ENCODE assay signal across 16 cellular contexts in the genomic region with DNA sequence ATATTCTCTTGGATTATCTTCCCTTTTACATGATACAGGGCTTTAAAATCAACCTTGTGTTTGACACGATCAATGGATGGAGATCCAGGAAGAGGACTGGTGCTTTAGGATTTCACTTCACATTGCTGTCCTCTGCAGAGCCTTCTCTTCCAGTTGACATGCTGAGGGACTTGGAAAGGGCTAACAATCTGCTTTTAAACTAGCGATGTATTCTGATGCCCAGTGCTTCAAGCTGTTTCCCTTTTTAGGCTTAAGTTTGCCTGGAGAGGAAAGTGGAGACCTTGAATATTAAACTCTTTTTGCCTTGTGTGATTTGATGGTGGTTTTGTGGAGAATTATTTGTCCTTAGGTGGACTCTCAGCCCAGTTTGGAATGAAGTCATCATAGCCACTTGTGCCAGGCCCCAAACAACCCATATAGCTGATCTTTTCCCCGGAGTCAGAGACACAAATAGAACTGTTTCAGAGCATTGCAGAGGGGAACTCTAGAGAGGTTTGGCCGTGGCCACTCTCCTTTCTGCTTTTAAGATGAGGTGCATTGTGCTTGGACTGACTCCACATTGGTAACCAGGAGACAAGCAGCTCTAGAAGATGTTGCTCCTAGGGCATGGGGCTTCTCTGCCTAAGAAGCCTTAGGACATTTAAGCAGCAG.
A peak's percentile ranks its signal among the peaks of the same experiment; 100 is the strongest.
DNase-seq lines count a peak whose midpoint lies in the region; ATAC-seq and TF ChIP-seq lines count a peak whose summit lies in the region.
"Had no signal": no experiment of that assay in that cellular context is flagged by ENCODE, and none has a peak within 500 bp of the region (broad histone marks: within the 10 kb centered on the region; RNA-seq: fewer than 3 reads in every experiment).

No MANE protein-coding gene starts in this region.

- no peak overlapping the region for H3K4me3 Mint-ChIP-seq in natural killer cell
- no peak overlapping the region for H3K4me3 Mint-ChIP-seq in natural killer cell treated with Interleukin-12 subunit alpha and Interleukin-12 subunit beta and Interleukin-15 and Interleukin-18, amount 100 ng/mL, for 72 hours
- H3K4me3 Mint-ChIP-seq: activated naive CD8-positive, alpha-beta T cell treated with anti-CD3 and anti-CD28 coated beads for 36 hours; activated T-helper 17 cell treated with anti-CD3 and anti-CD28 coated beads, Interleukin-2, amount 50 U/mL, for 72 hours; T-cell had no signal

- H3K27me3 ChIP-seq in cardiac muscle cell (no peaks in the 10 kb centered on the region), ovary (no peaks in the 10 kb centered on the region), HAP-1 (ENCODE audit: low read depth) (peaks cover 13% of the 10 kb centered on the region)
- H3K27me3 ChIP-seq: BLaER1 treated with 17β-estradiol and CSF1 and Interleukin-3, amounts not matched to agents 10 nM and 100 nM; brain microvascular endothelial cell; vagina had no signal

- peaks cover 22% of the 10 kb centered on the region for H3K4me1 ChIP-seq in cardiac muscle cell (ENCODE audit: low read depth)
- H3K4me1 ChIP-seq in ovary (ENCODE audit: insufficient read depth), result peaks cover 11% of the 10 kb centered on the region
- no peaks in the 10 kb centered on the region for H3K4me1 ChIP-seq in HAP-1

- H3K36me3 ChIP-seq in cardiac muscle cell, result no peaks in the 10 kb centered on the region
- H3K36me3 ChIP-seq in ovary, result no peaks in the 10 kb centered on the region
- H3K36me3 ChIP-seq in HAP-1 (replicated peaks), result no peaks in the 10 kb centered on the region
- H3K36me3 ChIP-seq: BLaER1 treated with 17β-estradiol and CSF1 and Interleukin-3, amounts not matched to agents 10 nM and 100 nM; brain microvascular endothelial cell; vagina had no signal

- peak in 2 of 3 donors; percentile 17 to 24 for ATAC-seq in natural killer cell
- ATAC-seq in natural killer cell treated with Interleukin-12 subunit alpha and Interleukin-12 subunit beta and Interleukin-15 and Interleukin-18, amount 100 ng/mL, for 72 hours, result no peak
- no peak for ATAC-seq in GM21360 (IDR thresholded peaks at IDR 0.05; ENCODE audit: unreplicated experiment)
- no peak for ATAC-seq in GM21576 (IDR thresholded peaks at IDR 0.05; ENCODE audit: unreplicated experiment)
- ATAC-seq: activated T-helper 17 cell treated with anti-CD3 and anti-CD28 coated beads, Interleukin-2, amount 50 U/mL, for 72 hours; T-cell had no signal

- H3K27ac ChIP-seq in cardiac muscle cell (peak overlapping the region; percentile 5), ovary (peak overlapping the region; percentile 36 to 41)
- H3K27ac ChIP-seq: BLaER1 treated with 17β-estradiol and CSF1 and Interleukin-3, amounts not matched to agents 10 nM and 100 nM; brain microvascular endothelial cell; epithelial cell of prostate; vagina had no signal

- no peak overlapping the region for H3K27ac Mint-ChIP-seq in natural killer cell
- peak overlapping the region in 1 of 2 donors; percentile 0 for H3K27ac Mint-ChIP-seq in natural killer cell treated with Interleukin-12 subunit alpha and Interleukin-12 subunit beta and Interleukin-15 and Interleukin-18, amount 100 ng/mL, for 72 hours
- H3K27ac Mint-ChIP-seq: activated naive CD8-positive, alpha-beta T cell treated with anti-CD3 and anti-CD28 coated beads for 36 hours; activated T-helper 17 cell treated with anti-CD3 and anti-CD28 coated beads, Interleukin-2, amount 50 U/mL, for 72 hours; T-cell had no signal

- TF ChIP-seq POLR2A in ovary (IDR thresholded peaks at IDR 0.05), result no peak

- no peak for TF ChIP-seq CTCF in natural killer cell (IDR thresholded peaks at IDR 0.05)
- TF ChIP-seq CTCF in cardiac muscle cell (IDR thresholded peaks at IDR 0.05; ENCODE audit: low read depth, low read length), result no peak
- TF ChIP-seq CTCF in ovary (IDR thresholded peaks at IDR 0.05), result no peak

- intact Hi-C loops in natural killer cell (cut with micrococcal nuclease) (loop anchor here (1.0 to 2.0 kb wide), 3 partner anchors 277 to 526 kb away; no protein-coding TSS in a partner anchor), ovary (cut with DNase I) (loop anchor here in 1 of 4 donors (10.0 kb wide), 1 partner anchor 149 kb away; the partner anchor contains the start of gene NCAM1)

- H3K4me3 ChIP-seq in cardiac muscle cell, result no peak overlapping the region
- no peak overlapping the region for H3K4me3 ChIP-seq in ovary
- no peak overlapping the region for H3K4me3 ChIP-seq in HAP-1
- H3K4me3 ChIP-seq: BLaER1 treated with 17β-estradiol and CSF1 and Interleukin-3, amounts not matched to agents 10 nM and 100 nM; vagina had no signal

- in situ Hi-C loops in HAP-1 (cut with MboI; ENCODE audit: low sequenced_read_pairs), result no loop called here

- WGBS in ovary, 3 donors, result 53 to 64% (median 56%) methylated on average over 4 of the region's 4 CpGs

- no peaks in the 10 kb centered on the region for H3K27me3 Mint-ChIP-seq in natural killer cell (ENCODE audit: low read depth in 2 of 2)
- no peaks in the 10 kb centered on the region for H3K27me3 Mint-ChIP-seq in natural killer cell treated with Interleukin-12 subunit alpha and Interleukin-12 subunit beta and Interleukin-15 and Interleukin-18, amount 100 ng/mL, for 72 hours

- H3K9me3 ChIP-seq in cardiac muscle cell (ENCODE audit: low read depth) (no peaks in the 10 kb centered on the region), ovary (no peaks in the 10 kb centered on the region), HAP-1 (no peaks in the 10 kb centered on the region)
- H3K9me3 ChIP-seq: BLaER1 treated with 17β-estradiol and CSF1 and Interleukin-3, amounts not matched to agents 10 nM and 100 nM; vagina had no signal

- no peaks in the 10 kb centered on the region for H3K36me3 Mint-ChIP-seq in natural killer cell
- H3K36me3 Mint-ChIP-seq in natural killer cell treated with Interleukin-12 subunit alpha and Interleukin-12 subunit beta and Interleukin-15 and Interleukin-18, amount 100 ng/mL, for 72 hours, result no peaks in the 10 kb centered on the region
- H3K36me3 Mint-ChIP-seq: activated naive CD8-positive, alpha-beta T cell treated with anti-CD3 and anti-CD28 coated beads for 36 hours; T-cell had no signal

- DNase-seq in natural killer cell (no peak), cardiac muscle cell (ENCODE audit: low read depth in 1 of 2, low spot score in 1 of 2) (no peak), ovary (no peak), HAP-1 (ENCODE audit: low spot score in 2 of 2) (no peak), mesenteric fat pad (ENCODE audit: low spot score) (no peak)
- DNase-seq in natural killer cell treated with Interleukin-12 subunit alpha and Interleukin-12 subunit beta and Interleukin-15 and Interleukin-18, amount 100 ng/mL, for 72 hours (ENCODE audit: low spot score), result no peak
- DNase-seq: activated naive CD8-positive, alpha-beta T cell treated with anti-CD3 and anti-CD28 coated beads for 36 hours; stimulated activated CD4-positive, alpha-beta T cell treated with anti-CD3 and anti-CD28 coated beads, Interleukin-4, amount 100 ng/mL, for 1 hour had no signal

- H3K9me3 Mint-ChIP-seq in natural killer cell, result no peaks in the 10 kb centered on the region
- no peaks in the 10 kb centered on the region for H3K9me3 Mint-ChIP-seq in natural killer cell treated with Interleukin-12 subunit alpha and Interleukin-12 subunit beta and Interleukin-15 and Interleukin-18, amount 100 ng/mL, for 72 hours
- H3K9me3 Mint-ChIP-seq: activated naive CD8-positive, alpha-beta T cell treated with anti-CD3 and anti-CD28 coated beads for 36 hours; activated T-helper 17 cell treated with anti-CD3 and anti-CD28 coated beads, Interleukin-2, amount 50 U/mL, for 72 hours; T-cell had no signal

- peaks cover 9 to 12% of the 10 kb centered on the region in 2 donors for H3K4me1 Mint-ChIP-seq in natural killer cell
- peaks cover 8 to 16% of the 10 kb centered on the region in 2 donors for H3K4me1 Mint-ChIP-seq in natural killer cell treated with Interleukin-12 subunit alpha and Interleukin-12 subunit beta and Interleukin-15 and Interleukin-18, amount 100 ng/mL, for 72 hours (ENCODE audit: low read depth in 2 of 2)
- H3K4me1 Mint-ChIP-seq: activated naive CD8-positive, alpha-beta T cell treated with anti-CD3 and anti-CD28 coated beads for 36 hours; activated T-helper 17 cell treated with anti-CD3 and anti-CD28 coated beads, Interleukin-2, amount 50 U/mL, for 72 hours; T-cell had no signal

- TF ChIP-seq EP300 in ovary (IDR thresholded peaks at IDR 0.05), result no peak

Comparison
In these comparisons a context has a peak if more than half of its experiments do, and no peak if none do; other contexts are left out.
1. ATAC-seq: peak in natural killer cell (2 of 3); none in natural killer cell treated with Interleukin-12 subunit alpha and Interleukin-12 subunit beta and Interleukin-15 and Interleukin-18, amount 100 ng/mL, for 72 hours (0 of 2), GM21360 (single experiment) and GM21576 (single experiment).